ENCODE assay signal across 15 cellular contexts in the genomic region with DNA sequence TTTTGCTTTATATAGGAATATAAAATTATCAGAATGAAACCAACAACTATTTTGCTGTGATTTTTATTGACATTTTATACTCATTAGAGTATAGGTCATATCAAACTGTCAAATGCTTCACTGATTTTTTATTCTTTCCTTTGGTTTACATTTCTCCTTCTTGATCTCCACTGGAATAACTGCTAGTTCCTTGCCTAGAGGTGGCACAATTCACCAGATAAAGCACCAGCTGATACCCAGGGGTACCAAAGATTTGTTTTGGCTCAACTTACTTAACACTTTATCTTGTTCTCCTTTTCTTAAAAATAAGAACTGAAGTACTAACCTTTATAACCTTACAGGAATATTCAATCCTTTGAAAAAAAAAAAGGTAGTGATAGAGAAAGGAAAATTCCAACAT.
"Had no signal": no experiment of that assay in that cellular context is flagged by ENCODE, and none has a peak within 500 bp of the region (broad histone marks: within the 10 kb centered on the region; RNA-seq: fewer than 3 reads in every experiment).

No MANE protein-coding gene starts in this region.

- DNase-seq: activated CD4-positive, alpha-beta T cell treated with anti-CD3 and anti-CD28 coated beads, Interleukin-2, amount 50 U/mL, for 1 hour; activated CD8-positive, alpha-beta memory T cell treated with anti-CD3 and anti-CD28 coated beads for 24 hours; activated naive CD8-positive, alpha-beta T cell treated with anti-CD3 and anti-CD28 coated beads, Interleukin-2, amount 10 ng/mL, durations not matched to agents 7 days and 5 days; aorta; cerebellar nuclear complex; effector memory CD8-positive, alpha-beta T cell; head of caudate nucleus; lower lobe of right lung; midbrain; naive B cell had no signal

- H3K27ac ChIP-seq: epithelial cell of prostate, lower lobe of right lung, parathyroid adenoma had no signal

- H3K4me3 ChIP-seq: lower lobe of right lung had no signal

- H3K36me3 Mint-ChIP-seq: activated naive CD8-positive, alpha-beta T cell treated with anti-CD3 and anti-CD28 coated beads, Interleukin-2, amount 10 ng/mL, durations not matched to agents 7 days and 5 days; naive B cell; stimulated activated effector memory CD8-positive, alpha-beta T cell treated with anti-CD3 and anti-CD28 coated beads, Interleukin-12 subunit alpha, Interleukin-12 subunit beta, amount 100 ng/mL, for 72 hours had no signal

- H3K4me1 Mint-ChIP-seq: activated naive CD8-positive, alpha-beta T cell treated with anti-CD3 and anti-CD28 coated beads, Interleukin-2, amount 10 ng/mL, durations not matched to agents 7 days and 5 days; naive B cell; stimulated activated effector memory CD8-positive, alpha-beta T cell treated with anti-CD3 and anti-CD28 coated beads, Interleukin-12 subunit alpha, Interleukin-12 subunit beta, amount 100 ng/mL, for 72 hours had no signal

- H3K4me3 Mint-ChIP-seq: activated naive CD8-positive, alpha-beta T cell treated with anti-CD3 and anti-CD28 coated beads, Interleukin-2, amount 10 ng/mL, durations not matched to agents 7 days and 5 days; activated T-helper 1 cell treated with anti-CD3 and anti-CD28 coated beads, Interleukin-12 subunit alpha, Interleukin-12 subunit beta, Interleukin-2, Interleukin-4 antibody, amounts not matched to agents 30 ng/mL and 10 ng/mL and 1 ng/mL, durations not matched to agents 14 hours and 24 hours and 36 hours; dendritic cell treated with granulocyte-macrophage colony-stimulating factor and Interleukin-4, amounts not matched to agents 40 ng/mL and 50 ng/mL, for 4 days; effector memory CD8-positive, alpha-beta T cell; naive B cell; stimulated activated effector memory CD8-positive, alpha-beta T cell treated with anti-CD3 and anti-CD28 coated beads, Interleukin-12 subunit alpha, Interleukin-12 subunit beta, amount 100 ng/mL, for 72 hours had no signal

- H3K27ac Mint-ChIP-seq: activated naive CD8-positive, alpha-beta T cell treated with anti-CD3 and anti-CD28 coated beads, Interleukin-2, amount 10 ng/mL, durations not matched to agents 7 days and 5 days; activated T-helper 1 cell treated with anti-CD3 and anti-CD28 coated beads, Interleukin-12 subunit alpha, Interleukin-12 subunit beta, Interleukin-2, Interleukin-4 antibody, amounts not matched to agents 30 ng/mL and 10 ng/mL and 1 ng/mL, durations not matched to agents 14 hours and 24 hours and 36 hours; dendritic cell treated with granulocyte-macrophage colony-stimulating factor and Interleukin-4, amounts not matched to agents 40 ng/mL and 50 ng/mL, for 4 days; effector memory CD8-positive, alpha-beta T cell; naive B cell; stimulated activated effector memory CD8-positive, alpha-beta T cell treated with anti-CD3 and anti-CD28 coated beads, Interleukin-12 subunit alpha, Interleukin-12 subunit beta, amount 100 ng/mL, for 72 hours had no signal

- ATAC-seq: effector memory CD8-positive, alpha-beta T cell; lower lobe of right lung; stimulated activated effector memory CD8-positive, alpha-beta T cell treated with anti-CD3 and anti-CD28 coated beads, Interleukin-12 subunit alpha, Interleukin-12 subunit beta, amount 100 ng/mL, for 72 hours had no signal

- H3K4me1 ChIP-seq: lower lobe of right lung, parathyroid adenoma had no signal

- H3K9me3 ChIP-seq: lower lobe of right lung had no signal

- H3K9me3 Mint-ChIP-seq: activated naive CD8-positive, alpha-beta T cell treated with anti-CD3 and anti-CD28 coated beads, Interleukin-2, amount 10 ng/mL, durations not matched to agents 7 days and 5 days had no signal

- H3K36me3 ChIP-seq: lower lobe of right lung had no signal

- H3K27me3 Mint-ChIP-seq: activated naive CD8-positive, alpha-beta T cell treated with anti-CD3 and anti-CD28 coated beads, Interleukin-2, amount 10 ng/mL, durations not matched to agents 7 days and 5 days; dendritic cell treated with granulocyte-macrophage colony-stimulating factor and Interleukin-4, amounts not matched to agents 40 ng/mL and 50 ng/mL, for 4 days; effector memory CD8-positive, alpha-beta T cell; naive B cell had no signal
